11 cellular contexts compared by ENCODE assay signal in genomic region chr16:56851671-56852400, GRCh38. TPM values are rescaled to one million over a fixed set of nuclear protein-coding genes. Genes with fewer than 3 reads are reported as not detected.
DNase-seq lines count a peak whose midpoint lies in the region; ATAC-seq and TF ChIP-seq lines count a peak whose summit lies in the region.
"Had no signal": no experiment of that assay in that cellular context is flagged by ENCODE, and none has a peak within 500 bp of the region (broad histone marks: within the 10 kb centered on the region; RNA-seq: fewer than 3 reads in every experiment).

No MANE protein-coding gene starts in this region.

- no peaks in the 10 kb centered on the region for H3K27me3 Mint-ChIP-seq in activated T-helper 1 cell treated with anti-CD3 and anti-CD28 coated beads, Interleukin-12 subunit alpha, Interleukin-12 subunit beta, Interleukin-2, Interleukin-4 antibody, amounts not matched to agents 30 ng/mL and 10 ng/mL and 1 ng/mL, durations not matched to agents 14 hours and 24 hours and 36 hours (ENCODE audit: insufficient read depth)
- H3K27me3 Mint-ChIP-seq: stimulated activated naive CD8-positive, alpha-beta T cell treated with anti-CD3 and anti-CD28 coated beads, Interleukin-15, amount 100 ng/mL, for 72 hours had no signal

- intact Hi-C loops in left lung (cut with DNase I): no loop called here
- intact Hi-C loops in activated T-helper 1 cell treated with anti-CD3 and anti-CD28 coated beads, Interleukin-12 subunit alpha, Interleukin-12 subunit beta, Interleukin-2, Interleukin-4 antibody, amounts not matched to agents 30 ng/mL and 10 ng/mL and 1 ng/mL, durations not matched to agents 14 hours and 24 hours and 36 hours (cut with micrococcal nuclease): no loop called here

- H3K27ac Mint-ChIP-seq in activated T-helper 1 cell treated with anti-CD3 and anti-CD28 coated beads, Interleukin-12 subunit alpha, Interleukin-12 subunit beta, Interleukin-2, Interleukin-4 antibody, amounts not matched to agents 30 ng/mL and 10 ng/mL and 1 ng/mL, durations not matched to agents 14 hours and 24 hours and 36 hours: no peak overlapping the region
- H3K27ac Mint-ChIP-seq: T-helper 1 cell treated with Interleukin-12 subunit alpha and Interleukin-12 subunit beta and Interleukin-4 antibody, amounts not matched to agents 30 μg/mL and 1 μg/mL, for 36 hours had no signal

- H3K4me1 ChIP-seq in BE2C (peaks cover 15% of the 10 kb centered on the region), HUES48 (ENCODE audit: control insufficient read depth, insufficient read depth, low read length) (peaks cover 12% of the 10 kb centered on the region; the same call in 1 of the 2 replicates), left lung (peaks cover 24 to 28% of the 10 kb centered on the region in 2 donors)

- H3K9ac ChIP-seq in HUES48 (ENCODE audit: low read depth, low read length): no peak overlapping the region

- H3K4me3 ChIP-seq in BE2C (ENCODE audit: low read depth, low read length) (no peak overlapping the region), HUES48 (ENCODE audit: low read depth, low read length) (no peak overlapping the region), left lung (no peak overlapping the region)

- H3K9me3 ChIP-seq in BE2C: no peaks in the 10 kb centered on the region
- H3K9me3 ChIP-seq in HUES48 (ENCODE audit: control insufficient read depth, insufficient read depth, low read length): no peaks in the 10 kb centered on the region
- H3K9me3 ChIP-seq in left lung: no peaks in the 10 kb centered on the region

- TF ChIP-seq CTCF in BE2C (IDR thresholded peaks at IDR 0.05; ENCODE audit: low read depth, low read length): peak; percentile 47
- TF ChIP-seq CTCF in left lung (IDR thresholded peaks at IDR 0.05): peak in 1 of 2 donors; percentile 15

- H3K36me3 Mint-ChIP-seq in activated T-helper 1 cell treated with anti-CD3 and anti-CD28 coated beads, Interleukin-12 subunit alpha, Interleukin-12 subunit beta, Interleukin-2, Interleukin-4 antibody, amounts not matched to agents 30 ng/mL and 10 ng/mL and 1 ng/mL, durations not matched to agents 14 hours and 24 hours and 36 hours (ENCODE audit: low read depth): peaks cover 12% of the 10 kb centered on the region

- no peak for ATAC-seq in left lung
- no peak for ATAC-seq in GM21576 (IDR thresholded peaks at IDR 0.05; ENCODE audit: unreplicated experiment)
- ATAC-seq: stimulated activated naive CD8-positive, alpha-beta T cell treated with anti-CD3 and anti-CD28 coated beads, Interleukin-15, amount 100 ng/mL, for 72 hours had no signal

- no peak overlapping the region for H3K4me3 Mint-ChIP-seq in activated T-helper 1 cell treated with anti-CD3 and anti-CD28 coated beads, Interleukin-12 subunit alpha, Interleukin-12 subunit beta, Interleukin-2, Interleukin-4 antibody, amounts not matched to agents 30 ng/mL and 10 ng/mL and 1 ng/mL, durations not matched to agents 14 hours and 24 hours and 36 hours
- H3K4me3 Mint-ChIP-seq: stimulated activated naive CD8-positive, alpha-beta T cell treated with anti-CD3 and anti-CD28 coated beads, Interleukin-15, amount 100 ng/mL, for 72 hours; T-helper 1 cell treated with Interleukin-12 subunit alpha and Interleukin-12 subunit beta and Interleukin-4 antibody, amounts not matched to agents 30 μg/mL and 1 μg/mL, for 36 hours had no signal

- H3K27me3 ChIP-seq in BE2C (no peaks in the 10 kb centered on the region), HUES48 (ENCODE audit: control insufficient read depth, insufficient read depth, low read length) (no peaks in the 10 kb centered on the region), left lung (no peaks in the 10 kb centered on the region)

- H3K36me3 ChIP-seq in BE2C: no peaks in the 10 kb centered on the region
- H3K36me3 ChIP-seq in HUES48 (ENCODE audit: control insufficient read depth, insufficient read depth, low read length): no peaks in the 10 kb centered on the region
- H3K36me3 ChIP-seq in left lung: no peaks in the 10 kb centered on the region

- H3K4me1 Mint-ChIP-seq in activated T-helper 1 cell treated with anti-CD3 and anti-CD28 coated beads, Interleukin-12 subunit alpha, Interleukin-12 subunit beta, Interleukin-2, Interleukin-4 antibody, amounts not matched to agents 30 ng/mL and 10 ng/mL and 1 ng/mL, durations not matched to agents 14 hours and 24 hours and 36 hours (ENCODE audit: low read depth): peaks cover 24% of the 10 kb centered on the region

- H3K9me3 Mint-ChIP-seq in activated T-helper 1 cell treated with anti-CD3 and anti-CD28 coated beads, Interleukin-12 subunit alpha, Interleukin-12 subunit beta, Interleukin-2, Interleukin-4 antibody, amounts not matched to agents 30 ng/mL and 10 ng/mL and 1 ng/mL, durations not matched to agents 14 hours and 24 hours and 36 hours: no peaks in the 10 kb centered on the region
- H3K9me3 Mint-ChIP-seq: stimulated activated naive CD8-positive, alpha-beta T cell treated with anti-CD3 and anti-CD28 coated beads, Interleukin-15, amount 100 ng/mL, for 72 hours had no signal

- no peak for DNase-seq in BE2C
- peak; percentile 24 for DNase-seq in amniotic epithelial cell (ENCODE audit: low read depth)
- peak; percentile 10 to 14 for DNase-seq in left lung
- no peak for DNase-seq in activated T-helper 1 cell treated with anti-CD3 and anti-CD28 coated beads, Interleukin-12 subunit alpha, Interleukin-12 subunit beta, Interleukin-2, Interleukin-4 antibody, amounts not matched to agents 30 ng/mL and 10 ng/mL and 1 ng/mL, durations not matched to agents 14 hours and 24 hours and 36 hours (ENCODE audit: low spot score)
- no peak for DNase-seq in D341Med (ENCODE audit: low spot score)
- no peak for DNase-seq in stimulated activated CD4-positive, alpha-beta T cell treated with anti-CD3 and anti-CD28 coated beads, Interleukin-1b, Interleukin-23, amount 100 ng/mL, for 48 hours
- DNase-seq: retina; stimulated activated naive CD8-positive, alpha-beta T cell treated with anti-CD3 and anti-CD28 coated beads, Interleukin-15, amount 100 ng/mL, for 72 hours had no signal

- H3K27ac ChIP-seq in HUES48 (ENCODE audit: low read depth, low read length): peak overlapping the region; percentile 2
- no peak overlapping the region for H3K27ac ChIP-seq in left lung

RNA-seq across cellular contexts. Expression of gene SLC12A3, which starts 13.2 kb away (rescaled TPM):
- 0.19 TPM for polyA plus RNA-seq in BE2C (2012; ENCODE audit: insufficient read depth, insufficient read length, low read depth)
- not detected for total RNA-seq in left lung
- not detected in 2 replicates for total RNA-seq in activated T-helper 1 cell treated with anti-CD3 and anti-CD28 coated beads, Interleukin-12 subunit alpha, Interleukin-12 subunit beta, Interleukin-2, Interleukin-4 antibody, amounts not matched to agents 30 ng/mL and 10 ng/mL and 1 ng/mL, durations not matched to agents 14 hours and 24 hours and 36 hours

Comparison
In these comparisons a context has a peak if more than half of its experiments do, and no peak if none do; other contexts are left out.
1. DNase-seq: peak in amniotic epithelial cell (single experiment) and left lung (2 of 2); none in BE2C (single experiment), activated T-helper 1 cell treated with anti-CD3 and anti-CD28 coated beads, Interleukin-12 subunit alpha, Interleukin-12 subunit beta, Interleukin-2, Interleukin-4 antibody, amounts not matched to agents 30 ng/mL and 10 ng/mL and 1 ng/mL, durations not matched to agents 14 hours and 24 hours and 36 hours (single experiment), D341Med (single experiment) and stimulated activated CD4-positive, alpha-beta T cell treated with anti-CD3 and anti-CD28 coated beads, Interleukin-1b, Interleukin-23, amount 100 ng/mL, for 48 hours (single experiment).